8 cellular contexts compared by ENCODE assay signal in genomic region chr17:7687072-7687907, GRCh38. TPM values are rescaled to one million over a fixed set of nuclear protein-coding genes. Genes with fewer than 3 reads are reported as not detected.
DNase-seq lines count a peak whose midpoint lies in the region; ATAC-seq and TF ChIP-seq lines count a peak whose summit lies in the region.

TP53 (minus strand) TSS chr17:7687490; CDS start chr17:7676594, 10,896 bp downstream.

- peak within 1 kb of the TSS; percentile 95 for H3K4me2 ChIP-seq in smooth muscle cell

- H3K4me1 Mint-ChIP-seq in activated B cell treated with CpG ODN at 0.5 μM for 24 hours, result peaks cover 53% of the 10 kb centered on the region
- H3K4me1 Mint-ChIP-seq in immature natural killer cell, result peaks cover 46 to 65% of the 10 kb centered on the region in 2 donors

- DNase-seq in DMS53 (lab: John Stamatoyannopoulos, UW), result peak; percentile 98
- DNase-seq in NCI-H345 treated with DMSO at 0.1 percent for 48 hours (lab: John Stamatoyannopoulos, UW; ENCODE audit: unreplicated experiment), result peak; percentile 49
- peak; percentile 79 for DNase-seq in activated B cell treated with CpG ODN at 0.5 μM for 24 hours
- peak in 59 of 61 donors; percentile 47 to 94 (median 83) for DNase-seq in caudate nucleus (lab: John Stamatoyannopoulos, UW)
- DNase-seq in immature natural killer cell, result peak; percentile 86 to 89 (median 87)
- DNase-seq in smooth muscle cell (lab: John Stamatoyannopoulos, UW; ENCODE audit: unreplicated experiment), result peak; percentile 66

- CTCF ChIA-PET in activated B cell treated with CpG ODN at 0.5 μM for 24 hours (lab: Charles Lee), result interaction anchor here (0.7 to 4.2 kb wide), 19 partner anchors 9 to 336 kb away, joined by 3 to 40 read pairs (median 6); partner anchors contain the start of genes ATP1B2, CNTROB, FXR2 and MPDU1

- no peaks in the 10 kb centered on the region for H3K36me3 ChIP-seq in smooth muscle cell (ENCODE audit: low read depth)

- peaks cover 19% of the 10 kb centered on the region for H3F3A ChIP-seq in smooth muscle cell (ENCODE audit: low read depth)

- H3K27ac Mint-ChIP-seq in activated B cell treated with CpG ODN at 0.5 μM for 24 hours (peak within 1 kb of the TSS; percentile 99), immature natural killer cell (peak within 1 kb of the TSS; percentile 99 to 100 (median 100))

- H3K27me3 Mint-ChIP-seq in activated B cell treated with CpG ODN at 0.5 μM for 24 hours (no peaks in the 10 kb centered on the region), immature natural killer cell (ENCODE audit: low read depth in 3 of 3) (peaks cover 12 to 17% (median 14%) of the 10 kb centered on the region in 3 donors)

- H3K9me3 ChIP-seq in smooth muscle cell (replicated peaks; ENCODE audit: low read depth), result no peaks in the 10 kb centered on the region

- H3K9me3 Mint-ChIP-seq in activated B cell treated with CpG ODN at 0.5 μM for 24 hours (no peaks in the 10 kb centered on the region), immature natural killer cell (no peaks in the 10 kb centered on the region)

- H3K79me2 ChIP-seq in smooth muscle cell (ENCODE audit: low read depth), result peaks cover 37% of the 10 kb centered on the region

- no peaks in the 10 kb centered on the region for H3K27me3 ChIP-seq in smooth muscle cell (ENCODE audit: low read depth)

- H2AFZ ChIP-seq in smooth muscle cell (ENCODE audit: low read depth), result peak within 1 kb of the TSS; percentile 93

- H3K27ac ChIP-seq in caudate nucleus (ENCODE audit: low read depth, low read length) (peak within 1 kb of the TSS; percentile 100), smooth muscle cell (ENCODE audit: low read depth) (peak within 1 kb of the TSS; percentile 98)

- POLR2A ChIA-PET in activated B cell treated with CpG ODN at 0.5 μM for 24 hours (lab: Charles Lee), result interaction anchor here (0.5 to 5.9 kb wide), 79 partner anchors 13 to 1171 kb away, joined by 3 to 109 read pairs (median 7); partner anchors contain the start of genes ACADVL, ACAP1, ATP1B2 and BORCS6

- H3K4me3 Mint-ChIP-seq in activated B cell treated with CpG ODN at 0.5 μM for 24 hours (peak within 1 kb of the TSS; percentile 97), immature natural killer cell (peak within 1 kb of the TSS; percentile 96 to 100 (median 98))

- H3K36me3 Mint-ChIP-seq in activated B cell treated with CpG ODN at 0.5 μM for 24 hours (ENCODE audit: low read depth), result peaks cover 37% of the 10 kb centered on the region
- peaks cover 0 to 4% (median 0%) of the 10 kb centered on the region in 3 donors for H3K36me3 Mint-ChIP-seq in immature natural killer cell

- intact Hi-C loops in activated B cell treated with CpG ODN at 0.5 μM for 24 hours (cut with micrococcal nuclease), result loop anchor here (1.0 to 10.0 kb wide), 9 partner anchors 37 to 538 kb away; partner anchors contain the start of genes ATP1B2, EIF5A, KDM6B and PER1

- peaks cover 23% of the 10 kb centered on the region for H3K4me1 ChIP-seq in smooth muscle cell (ENCODE audit: low read depth)

- under 1% methylated on average over 30 of the region's 30 CpGs for WGBS in smooth muscle cell (ENCODE audit: low lambda C conversion rate)

- H3K4me3 ChIP-seq in smooth muscle cell, result peak within 1 kb of the TSS; percentile 91

- peak within 1 kb of the TSS; percentile 98 for H3K9ac ChIP-seq in smooth muscle cell (ENCODE audit: low read depth)

- TF ChIP-seq CTCF in activated B cell treated with CpG ODN at 0.5 μM for 24 hours (IDR thresholded peaks at IDR 0.05) (no peak), smooth muscle cell (IDR thresholded peaks at IDR 0.05; ENCODE audit: borderline replicate concordance, insufficient read depth, poor library complexity, severe bottlenecking) (no peak)

- ATAC-seq in HG02973 (IDR thresholded peaks at IDR 0.05; ENCODE audit: unreplicated experiment) (peak; percentile 30), activated B cell treated with CpG ODN at 0.5 μM for 24 hours (ENCODE audit: low read depth) (peak; percentile 53), GM19463 (IDR thresholded peaks at IDR 0.05; ENCODE audit: unreplicated experiment) (no peak)

- H4K20me1 ChIP-seq in smooth muscle cell (ENCODE audit: low read depth), result peaks cover 5% of the 10 kb centered on the region

RNA-seq across cellular contexts. Expression of gene TP53, which starts in this region (rescaled TPM):
- total RNA-seq in activated B cell treated with CpG ODN at 0.5 μM for 24 hours (217 and 220 TPM in 2 replicates), smooth muscle cell (25.4 and 55.1 TPM in 2 replicates)
- polyA plus RNA-seq in immature natural killer cell (10 to 100 TPM; 17.0 to 39.7 (median 18.7) TPM), smooth muscle cell (21.1 and 27.6 TPM in 2 replicates)
